39 cellular contexts compared by ENCODE assay signal in genomic region chr9:108823829-108824228, GRCh38. TPM values are rescaled to one million over a fixed set of nuclear protein-coding genes. Genes with fewer than 3 reads are reported as not detected.
"Had no signal": no experiment of that assay in that cellular context is flagged by ENCODE, and none has a peak within 500 bp of the region (broad histone marks: within the 10 kb centered on the region; RNA-seq: fewer than 3 reads in every experiment).

No MANE protein-coding gene starts in this region.

- H3K9me3 ChIP-seq: MG63 had no signal

- DNase-seq: Kasumi-1, MG63, MM.1S, MV-4-11, NCI-H1048, NCI-H1092, NCI-H1092 treated with DMSO at 0.1 percent for 48 hours, NCI-H1105, NCI-H1105 treated with DMSO at 0.1 percent for 48 hours, NCI-H1417, NCI-H1417 treated with DMSO at 0.1 percent for 48 hours, NCI-H1436, NCI-H1436 treated with DMSO at 0.1 percent for 48 hours, NCI-H146, NCI-H1694, NCI-H1694 treated with DMSO at 0.1 percent for 48 hours, NCI-H187, NCI-H187 treated with DMSO at 0.1 percent for 48 hours, NCI-H1930, NCI-H2029, NCI-H2029 treated with DMSO at 0.1 percent for 48 hours, NCI-H2081, NCI-H2081 treated with DMSO at 0.1 percent for 48 hours, NCI-H2107, NCI-H2171, NCI-H2171 treated with DMSO at 0.1 percent for 48 hours, NCI-H2227 treated with DMSO at 0.1 percent for 48 hours, NCI-H226, NCI-H345, NCI-H446, NCI-H446 treated with DMSO at 0.1 percent for 48 hours, NCI-H510A, NCI-H510A treated with DMSO at 0.1 percent for 48 hours, NCI-H524, NCI-H524 treated with DMSO at 0.1 percent for 48 hours, NCI-H526 had no signal

- H3K36me3 ChIP-seq: MG63 had no signal

- H3K4me3 ChIP-seq: MG63 had no signal

RNA-seq across cellular contexts. Expression of gene ACTL7B, which starts 32.0 kb away (rescaled TPM):
- total RNA-seq: LHCN-M2, M059J, NCI-H460 had no signal

RNA-seq across cellular contexts. Expression of gene ACTL7A, which starts 38.2 kb away (rescaled TPM):
- total RNA-seq: LHCN-M2, M059J, NCI-H460 had no signal
